23 cellular contexts compared by ENCODE assay signal in genomic region chr10:110798340-110798739, GRCh38.
"Had no signal": no experiment of that assay in that cellular context is flagged by ENCODE, and none has a peak within 500 bp of the region (broad histone marks: within the 10 kb centered on the region; RNA-seq: fewer than 3 reads in every experiment).

No MANE protein-coding gene starts in this region.

- DNase-seq: activated CD4-positive, alpha-beta memory T cell treated with anti-CD3 and anti-CD28 coated beads, Interleukin-2, amount 10 ng/mL, durations not matched to agents 7 days and 5 days; activated CD4-positive, alpha-beta T cell treated with anti-CD3 and anti-CD28 coated beads, Interleukin-2, amount 10 ng/mL, durations not matched to agents 7 days and 5 days; activated effector memory CD4-positive, alpha-beta T cell treated with Interleukin-2 at 50 U/mL for 16 hours; activated naive CD4-positive, alpha-beta T cell treated with Interleukin-2 at 50 U/mL for 16 hours; activated T-cell treated with anti-CD3 and anti-CD28 coated beads for 4 hours; central memory CD4-positive, alpha-beta T cell; foreskin keratinocyte; left ventricle myocardium superior; posterior cingulate gyrus; right cardiac atrium; stimulated activated CD4-positive, alpha-beta T cell treated with anti-CD3 and anti-CD28 coated beads, Interleukin-15, amount 100 ng/mL, for 24 hours; stimulated activated CD4-positive, alpha-beta T cell treated with anti-CD3 and anti-CD28 coated beads, Interleukin-2, amount 100 ng/mL, for 24 hours; stimulated activated naive CD4-positive, alpha-beta T cell treated with Interleukin-2 at 50 U/mL for 16 hours; substantia nigra; T-helper 9 cell; thyroid gland; upper lobe of left lung; WERI-Rb-1 had no signal

- H3K4me3 Mint-ChIP-seq: activated CD4-positive, alpha-beta memory T cell treated with anti-CD3 and anti-CD28 coated beads, Interleukin-2, amount 10 ng/mL, durations not matched to agents 7 days and 5 days; activated CD4-positive, alpha-beta T cell treated with anti-CD3 and anti-CD28 coated beads, Interleukin-2, amount 10 ng/mL, durations not matched to agents 7 days and 5 days; dendritic cell treated with granulocyte-macrophage colony-stimulating factor and Interleukin-4, amounts not matched to agents 40 ng/mL and 50 ng/mL, for 4 days; endodermal cell; nephron; T-helper 1 cell treated with Interleukin-12 subunit alpha and Interleukin-12 subunit beta and Interleukin-4 antibody, amounts not matched to agents 30 μg/mL and 1 μg/mL, for 36 hours had no signal

- H3K27me3 Mint-ChIP-seq: dendritic cell treated with granulocyte-macrophage colony-stimulating factor and Interleukin-4, amounts not matched to agents 40 ng/mL and 50 ng/mL, for 4 days had no signal

- ATAC-seq: activated CD4-positive, CD25-positive, alpha-beta regulatory T cell treated with anti-CD3 and anti-CD28 coated beads, Interleukin-2, amount 50 U/mL, for 24 hours; foreskin keratinocyte; left ventricle myocardium superior; right cardiac atrium had no signal

- H3K9me3 Mint-ChIP-seq: activated CD4-positive, alpha-beta memory T cell treated with anti-CD3 and anti-CD28 coated beads, Interleukin-2, amount 10 ng/mL, durations not matched to agents 7 days and 5 days; activated CD4-positive, alpha-beta T cell treated with anti-CD3 and anti-CD28 coated beads, Interleukin-2, amount 10 ng/mL, durations not matched to agents 7 days and 5 days; dendritic cell treated with granulocyte-macrophage colony-stimulating factor and Interleukin-4, amounts not matched to agents 40 ng/mL and 50 ng/mL, for 4 days; endodermal cell; nephron; T-helper 1 cell treated with Interleukin-12 subunit alpha and Interleukin-12 subunit beta and Interleukin-4 antibody, amounts not matched to agents 30 μg/mL and 1 μg/mL, for 36 hours had no signal

- H3K27ac Mint-ChIP-seq: activated CD4-positive, alpha-beta memory T cell treated with anti-CD3 and anti-CD28 coated beads, Interleukin-2, amount 10 ng/mL, durations not matched to agents 7 days and 5 days; activated CD4-positive, alpha-beta T cell treated with anti-CD3 and anti-CD28 coated beads, Interleukin-2, amount 10 ng/mL, durations not matched to agents 7 days and 5 days; dendritic cell treated with granulocyte-macrophage colony-stimulating factor and Interleukin-4, amounts not matched to agents 40 ng/mL and 50 ng/mL, for 4 days; endodermal cell; nephron; T-helper 1 cell treated with Interleukin-12 subunit alpha and Interleukin-12 subunit beta and Interleukin-4 antibody, amounts not matched to agents 30 μg/mL and 1 μg/mL, for 36 hours had no signal
